ENCODE assay signal across 19 cellular contexts in the genomic region with DNA sequence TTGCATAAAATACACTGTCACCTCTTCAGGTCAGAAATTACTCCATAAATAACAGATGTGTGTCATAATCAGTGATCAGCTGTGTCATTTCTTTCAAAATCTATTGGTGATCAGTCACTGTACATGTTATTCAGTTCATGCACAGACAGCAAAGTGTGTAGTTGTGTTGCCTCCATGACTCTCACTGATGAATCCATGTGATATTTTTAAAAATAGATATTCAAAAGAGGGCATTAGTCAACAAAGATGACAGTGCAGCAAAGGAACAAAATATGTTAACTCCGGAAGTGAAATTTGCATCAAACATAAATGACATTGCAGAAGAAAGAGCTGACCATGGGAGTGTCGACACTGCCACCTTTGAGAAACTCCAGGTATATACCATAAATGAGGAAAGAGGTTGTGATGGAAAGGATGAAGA.
DNase-seq lines count a peak whose midpoint lies in the region; ATAC-seq and TF ChIP-seq lines count a peak whose summit lies in the region.
"Had no signal": no experiment of that assay in that cellular context is flagged by ENCODE, and none has a peak within 500 bp of the region (broad histone marks: within the 10 kb centered on the region; RNA-seq: fewer than 3 reads in every experiment).

No MANE protein-coding gene starts in this region.

- H3K27me3 ChIP-seq in HL-60 (ENCODE audit: insufficient read depth, poor library complexity, severe bottlenecking) (no peaks in the 10 kb centered on the region), tibial artery (no peaks in the 10 kb centered on the region)
- H3K27me3 ChIP-seq: BLaER1 treated with 17β-estradiol and CSF1 and Interleukin-3, amounts not matched to agents 10 nM and 100 nM had no signal

- H3K27ac ChIP-seq in HL-60 (replicated peaks) = peak overlapping the region; percentile 42
- H3K27ac ChIP-seq in tibial artery = no peak overlapping the region
- H3K27ac ChIP-seq: A549; BLaER1 treated with 17β-estradiol and CSF1 and Interleukin-3, amounts not matched to agents 10 nM and 100 nM; PC-9 had no signal

- no peaks in the 10 kb centered on the region for H3K4me1 ChIP-seq in tibial artery
- H3K4me1 ChIP-seq: A549 had no signal

- no peak overlapping the region for H3K4me3 ChIP-seq in HL-60 (replicated peaks; ENCODE audit: insufficient read depth, low read length)
- H3K4me3 ChIP-seq in tibial artery = no peak overlapping the region
- H3K4me3 ChIP-seq: A549; BLaER1 treated with 17β-estradiol and CSF1 and Interleukin-3, amounts not matched to agents 10 nM and 100 nM; GM23338; PC-9 had no signal

- no peak for TF ChIP-seq CTCF in HL-60 (IDR thresholded peaks at IDR 0.05; ENCODE audit: insufficient read depth, low read length)
- TF ChIP-seq CTCF in tibial artery (IDR thresholded peaks at IDR 0.05) = no peak

- peak; percentile 33 for DNase-seq in CD1c-positive myeloid dendritic cell (ENCODE audit: extremely low spot score)
- DNase-seq in HL-60 (ENCODE audit: low read depth in 1 of 2, low spot score in 1 of 2) = peak; percentile 40 to 75
- DNase-seq in NOMO-1 (lab: John Stamatoyannopoulos, UW; ENCODE audit: unreplicated experiment in 2 of 2) = peak; percentile 23 to 79
- peak; percentile 12 for DNase-seq in RPMI8226
- DNase-seq in midbrain (lab: John Stamatoyannopoulos, UW) = no peak
- no peak for DNase-seq in head of caudate nucleus
- DNase-seq in tibial artery = no peak
- DNase-seq: KG1, NCI-H1417, NCI-H2029, NCI-H2171, NCI-H446, NCI-H748 treated with DMSO at 0.1 percent for 48 hours, PC-9 had no signal

- no peak for ATAC-seq in HG03457 (IDR thresholded peaks at IDR 0.05; ENCODE audit: unreplicated experiment)
- ATAC-seq: A549, GM23338, HCT116 had no signal

- intact Hi-C loops in head of caudate nucleus (cut with DNase I) = no loop called here
- intact Hi-C loops in tibial artery (cut with DNase I; ENCODE audit: low total_unique reads) = no loop called here

- H3K9me3 ChIP-seq in tibial artery = no peaks in the 10 kb centered on the region
- H3K9me3 ChIP-seq: A549 had no signal

- H3K36me3 ChIP-seq in tibial artery = peaks cover 0 to under 1% (median 0%) of the 10 kb centered on the region in 3 donors

Comparison
In these comparisons a context has a peak if more than half of its experiments do, and no peak if none do; other contexts are left out.
1. DNase-seq: peak in CD1c-positive myeloid dendritic cell (single experiment), HL-60 (2 of 2), NOMO-1 (2 of 2) and RPMI8226 (single experiment); none in midbrain (single experiment), head of caudate nucleus (0 of 42) and tibial artery (0 of 2).